In the genomic region with DNA sequence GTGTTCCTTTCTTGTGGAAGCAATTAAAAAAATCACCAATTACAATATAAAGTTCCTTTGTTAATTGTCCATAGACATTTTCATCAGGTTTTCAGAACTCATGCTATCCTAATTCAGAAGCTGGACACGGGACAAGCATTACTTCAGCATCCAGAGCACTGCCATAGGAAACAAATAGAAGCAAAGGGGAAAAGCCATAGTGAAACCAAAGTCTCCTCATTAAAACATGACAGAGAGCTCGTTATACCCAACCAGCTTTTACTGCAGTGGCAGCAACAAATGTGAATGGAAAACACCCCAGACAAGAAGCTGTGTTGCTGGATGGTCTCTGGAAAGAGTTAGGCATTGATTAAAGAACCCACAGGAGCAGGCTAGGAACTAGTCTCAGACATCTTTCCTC, we compare ENCODE assay signal across 22 cellular contexts.
DNase-seq lines count a peak whose midpoint lies in the region; ATAC-seq, FAIRE-seq and TF ChIP-seq lines count a peak whose summit lies in the region.
"Had no signal": no experiment of that assay in that cellular context is flagged by ENCODE, and none has a peak within 500 bp of the region (broad histone marks: within the 10 kb centered on the region; RNA-seq: fewer than 3 reads in every experiment).

No MANE protein-coding gene starts in this region.

- H3K27ac Mint-ChIP-seq in nephron = peak overlapping the region; percentile 90 to 96 (median 92)
- H3K27ac Mint-ChIP-seq: CD4-positive, alpha-beta memory T cell had no signal

- peaks cover 28% of the 10 kb centered on the region for H3K4me1 Mint-ChIP-seq in nephron
- H3K4me1 Mint-ChIP-seq: CD4-positive, alpha-beta memory T cell had no signal

- DNase-seq in Right ventricle myocardium inferior (ENCODE audit: missing footprints) (no peak), left ventricle myocardium superior (no peak), fibroblast of the aortic adventitia (ENCODE audit: low read depth) (peak; percentile 15), cerebellar cortex (ENCODE audit: low spot score) (no peak), urothelium cell line (ENCODE audit: low spot score) (no peak)
- no peak for DNase-seq in stimulated activated CD4-positive, alpha-beta T cell treated with anti-CD3 and anti-CD28 coated beads, Interleukin-12 subunit alpha, Interleukin-12 subunit beta, amount 100 ng/mL, for 4 hours
- DNase-seq: Calu3; CD4-positive, alpha-beta memory T cell; GOT3; Kasumi-1; MM.1S; NCI-H1092 treated with DMSO at 0.1 percent for 48 hours; NCI-H146; NCI-H2029 treated with DMSO at 0.1 percent for 48 hours; NCI-H748 treated with DMSO at 0.1 percent for 48 hours; NK-92 treated with Interleukin-12 subunit alpha and Interleukin-12 subunit beta, amount 100 ng/mL, for 24 hours; SIG-M5 had no signal

- no peaks in the 10 kb centered on the region for H3K9me3 Mint-ChIP-seq in nephron

- peaks cover 4% of the 10 kb centered on the region for H3K27me3 Mint-ChIP-seq in nephron (ENCODE audit: low read depth)
- H3K27me3 Mint-ChIP-seq: CD4-positive, alpha-beta memory T cell had no signal

- H3K4me3 Mint-ChIP-seq in nephron = no peak overlapping the region
- H3K4me3 Mint-ChIP-seq: CD4-positive, alpha-beta memory T cell had no signal

- no peak for TF ChIP-seq CTCF in fibroblast of the aortic adventitia (IDR thresholded peaks at IDR 0.05; ENCODE audit: insufficient read depth, low read length)
- TF ChIP-seq CTCF in nephron (IDR thresholded peaks at IDR 0.05; ENCODE audit: unreplicated experiment in 3 of 3) = no peak

- H3K4me3 ChIP-seq in fibroblast of the aortic adventitia (ENCODE audit: low read depth, low read length) = no peak overlapping the region
- H3K4me3 ChIP-seq: BLaER1 had no signal

- ATAC-seq in Right ventricle myocardium inferior = peak; percentile 54
- no peak for ATAC-seq in left ventricle myocardium superior
- no peak for ATAC-seq in GM19463 (IDR thresholded peaks at IDR 0.05; ENCODE audit: unreplicated experiment)

- intact Hi-C loops in Right ventricle myocardium inferior (cut with DNase I) (no loop called here), left ventricle myocardium superior (cut with micrococcal nuclease) (no loop called here)

- no peak for FAIRE-seq in urothelium cell line (lab: Jason Lieb, UNC)
- FAIRE-seq: GM12891, GM19239 had no signal

- H3K36me3 Mint-ChIP-seq in nephron (ENCODE audit: low read depth) = no peaks in the 10 kb centered on the region
- H3K36me3 Mint-ChIP-seq: CD4-positive, alpha-beta memory T cell had no signal
